Comparison of ENCODE assay signal across 8 cellular contexts in the genomic region with DNA sequence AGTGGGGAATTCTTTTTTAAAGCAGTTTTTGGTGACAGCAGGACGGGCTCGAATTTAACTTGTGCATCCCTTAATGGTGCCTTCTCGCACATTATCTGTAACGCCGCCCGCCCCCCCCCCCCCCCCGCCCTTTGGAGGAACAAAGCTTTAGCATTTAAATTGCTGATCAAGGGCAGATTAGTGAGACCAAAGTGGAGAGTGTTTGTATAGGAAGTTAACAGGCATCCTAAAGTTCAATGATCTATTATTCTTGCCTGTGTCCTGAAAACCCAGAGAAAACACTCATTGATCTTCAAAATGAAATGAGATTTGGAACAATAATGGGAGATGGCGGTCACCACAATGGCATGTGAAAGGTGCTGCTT. TPM values are rescaled to one million over a fixed set of nuclear protein-coding genes. Genes with fewer than 3 reads are reported as not detected.
DNase-seq lines count a peak whose midpoint lies in the region; ATAC-seq and TF ChIP-seq lines count a peak whose summit lies in the region.

No MANE protein-coding gene starts in this region.

- TF ChIP-seq CTCF in heart right ventricle (IDR thresholded peaks at IDR 0.05) (no peak), body of pancreas (IDR thresholded peaks at IDR 0.05) (no peak), vagina (IDR thresholded peaks at IDR 0.05) (no peak)

- intact Hi-C loops in heart right ventricle (cut with DNase I): loop anchor here in 3 of 10 donors (5.0 to 10.0 kb wide), 7 partner anchors 71 to 946 kb away; no protein-coding TSS in a partner anchor
- intact Hi-C loops in left cardiac atrium (cut with DNase I): loop anchor here in 1 of 2 donors (10.0 kb wide), 1 partner anchor 354 kb away; no protein-coding TSS in a partner anchor
- intact Hi-C loops in body of pancreas (cut with DNase I): no loop called here
- intact Hi-C loops in vagina (cut with DNase I): no loop called here

- no peaks in the 10 kb centered on the region for H3K9me3 ChIP-seq in heart right ventricle
- H3K9me3 ChIP-seq in body of pancreas: no peaks in the 10 kb centered on the region
- no peaks in the 10 kb centered on the region for H3K9me3 ChIP-seq in vagina

- H3K4me3 ChIP-seq in heart right ventricle (peak overlapping the region; percentile 64 to 88 (median 82)), body of pancreas (peak overlapping the region in 1 of 2 donors; percentile 15), vagina (peak overlapping the region; percentile 73 to 78)

- 0% methylated on average over 8 of the region's 8 CpGs for WGBS in heart right ventricle, 2 donors
- WGBS in body of pancreas, 2 donors: 1 to 2% methylated on average over 8 of the region's 8 CpGs

- H3K27ac ChIP-seq in heart right ventricle: peak overlapping the region; percentile 16 to 97 (median 96)
- H3K27ac ChIP-seq in body of pancreas: peak overlapping the region; percentile 89 to 97 (median 96)
- peak overlapping the region; percentile 98 for H3K27ac ChIP-seq in vagina

- H3K27me3 ChIP-seq in heart right ventricle (no peaks in the 10 kb centered on the region), body of pancreas (no peaks in the 10 kb centered on the region), vagina (no peaks in the 10 kb centered on the region)

- no peak for DNase-seq in heart right ventricle
- no peak for DNase-seq in left cardiac atrium
- no peak for DNase-seq in body of pancreas
- DNase-seq in medulla oblongata (ENCODE audit: extremely low spot score): peak; percentile 9
- DNase-seq in vagina (ENCODE audit: extremely low spot score in 2 of 2): no peak
- DNase-seq in NCI-H524 (lab: John Stamatoyannopoulos, UW): no peak
- DNase-seq in stimulated activated CD4-positive, alpha-beta T cell treated with anti-CD3 and anti-CD28 coated beads, Interleukin-2, amount 100 ng/mL, for 24 hours: no peak

- TF ChIP-seq POLR2A in body of pancreas (IDR thresholded peaks at IDR 0.05) (no peak), vagina (IDR thresholded peaks at IDR 0.05) (no peak)

- H3K4me1 ChIP-seq in heart right ventricle (peaks cover 0 to 58% (median 39%) of the 10 kb centered on the region in 9 donors), body of pancreas (peaks cover 45% of the 10 kb centered on the region), vagina (peaks cover 53% of the 10 kb centered on the region)

- ATAC-seq in heart right ventricle: no peak
- no peak for ATAC-seq in left cardiac atrium
- no peak for ATAC-seq in body of pancreas
- ATAC-seq in GM21423 (IDR thresholded peaks at IDR 0.05; ENCODE audit: unreplicated experiment): no peak

- H3K36me3 ChIP-seq in heart right ventricle (peaks cover 0 to 8% (median 0%) of the 10 kb centered on the region in 9 donors), body of pancreas (replicated peaks in 1 of 2; ENCODE audit: insufficient read depth in 1 of 2, low read depth in 2 of 2) (no peaks in the 10 kb centered on the region), vagina (no peaks in the 10 kb centered on the region)

RNA-seq across cellular contexts. Expression of a gene that starts 2.3 kb away (rescaled TPM):
- total RNA-seq in heart right ventricle: 10 to 100 TPM; 19.8 to 60.5 (median 27.7) TPM
- 10 to 100 TPM; 20.5 to 50.2 TPM for polyA plus RNA-seq in heart right ventricle
- total RNA-seq in left cardiac atrium: 10 to 100 TPM; 43.2 to 50.6 TPM
- total RNA-seq in body of pancreas: 10 to 100 TPM; 14.2 to 23.6 TPM
- 53.8 TPM for total RNA-seq in vagina
